In the genomic region with DNA sequence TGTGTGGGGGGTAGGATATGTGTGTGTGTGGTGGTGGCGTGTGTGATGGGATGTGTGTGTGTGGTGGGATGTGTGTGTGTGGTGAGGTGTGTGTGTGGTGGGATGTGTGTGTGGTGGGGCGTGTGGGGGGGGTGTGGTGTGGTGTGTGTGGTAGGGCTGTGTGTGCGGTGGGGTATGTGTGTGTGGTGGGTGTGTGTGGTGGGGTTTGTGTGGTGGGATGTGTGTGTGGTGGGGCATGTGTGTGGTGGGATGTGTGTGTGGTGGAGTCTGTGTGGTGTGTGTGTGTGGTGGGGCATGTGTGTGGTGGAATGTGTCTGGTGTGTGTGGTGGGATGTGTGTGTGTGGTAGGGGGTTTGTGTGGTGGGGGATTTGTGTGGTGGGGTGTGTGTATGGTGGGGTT, we compare ENCODE assay signal across 11 cellular contexts. TPM values are rescaled to one million over a fixed set of nuclear protein-coding genes. Genes with fewer than 3 reads are reported as not detected.
A peak's percentile ranks its signal among the peaks of the same experiment; 100 is the strongest.
DNase-seq lines count a peak whose midpoint lies in the region; ATAC-seq and TF ChIP-seq lines count a peak whose summit lies in the region.
"Had no signal": no experiment of that assay in that cellular context is flagged by ENCODE, and none has a peak within 500 bp of the region (broad histone marks: within the 10 kb centered on the region; RNA-seq: fewer than 3 reads in every experiment).

No MANE protein-coding gene starts in this region.

- H3K9ac ChIP-seq in NT2/D1 (ENCODE audit: insufficient read length, low read depth): peak overlapping the region; percentile 2
- H3K9ac ChIP-seq: SK-N-SH had no signal

- H3K4me3 Mint-ChIP-seq in CD8-positive, alpha-beta T cell: no peak overlapping the region

- no peak overlapping the region for H3K4me3 ChIP-seq in CD8-positive, alpha-beta T cell (ENCODE audit: low read depth, low read length)
- no peak overlapping the region for H3K4me3 ChIP-seq in NT2/D1 (ENCODE audit: insufficient read length, low read depth)
- no peak overlapping the region for H3K4me3 ChIP-seq in esophagus squamous epithelium
- no peak overlapping the region for H3K4me3 ChIP-seq in sigmoid colon
- H3K4me3 ChIP-seq in dorsolateral prefrontal cortex: no peak overlapping the region
- H3K4me3 ChIP-seq: HAP-1 had no signal

- no peak for TF ChIP-seq CTCF in CD8-positive, alpha-beta T cell (IDR thresholded peaks at IDR 0.05)
- TF ChIP-seq CTCF in esophagus squamous epithelium (IDR thresholded peaks at IDR 0.05) (no peak), sigmoid colon (IDR thresholded peaks at IDR 0.05) (no peak), dorsolateral prefrontal cortex (IDR thresholded peaks at IDR 0.05 in 54 of 56, conservative IDR thresholded peaks at IDR 0.05 in 2 of 56; ENCODE audit: low read depth in 1 of 56, partially characterized antibody in 56 of 56) (no peak)

- H3K4me1 ChIP-seq in CD8-positive, alpha-beta T cell (ENCODE audit: insufficient read depth, low read length): peaks cover 25% of the 10 kb centered on the region
- H3K4me1 ChIP-seq in NT2/D1 (ENCODE audit: insufficient read depth, insufficient read length) (peaks cover 26% of the 10 kb centered on the region), esophagus squamous epithelium (peaks cover 46 to 95% (median 62%) of the 10 kb centered on the region in 3 donors), sigmoid colon (peaks cover 0 to 93% (median 70%) of the 10 kb centered on the region in 4 donors)

- intact Hi-C loops in CD8-positive, alpha-beta T cell (cut with DNase I, micrococcal nuclease): no loop called here
- intact Hi-C loops in esophagus squamous epithelium (cut with DNase I) (no loop called here), sigmoid colon (cut with DNase I) (loop anchor here (5.0 kb wide), 1 partner anchor 66 kb away; no protein-coding TSS in a partner anchor), dorsolateral prefrontal cortex (cut with DNase I) (no loop called here)

- H3K27me3 Mint-ChIP-seq in CD8-positive, alpha-beta T cell (ENCODE audit: low read depth): no peaks in the 10 kb centered on the region

- CTCF ChIA-PET in CD8-positive, alpha-beta T cell (lab: Charles Lee): no interaction called here

- ATAC-seq in CD8-positive, alpha-beta T cell: peak; percentile 19
- no peak for ATAC-seq in HG02798 (IDR thresholded peaks at IDR 0.05; ENCODE audit: poor library complexity, unreplicated experiment)

- no peak for DNase-seq in CD8-positive, alpha-beta T cell
- DNase-seq in NT2/D1 (ENCODE audit: low read depth, low spot score) (no peak), esophagus squamous epithelium (lab: John Stamatoyannopoulos, UW) (no peak), sigmoid colon (no peak), HT-29 (ENCODE audit: low spot score) (no peak), dorsolateral prefrontal cortex (no peak)
- DNase-seq: SK-N-SH; stimulated activated CD8-positive, alpha-beta memory T cell treated with anti-CD3 and anti-CD28 coated beads, Interleukin-4, amount 100 ng/mL, for 48 hours had no signal

- peaks cover 15% of the 10 kb centered on the region for H3K36me3 Mint-ChIP-seq in CD8-positive, alpha-beta T cell

- H3K27ac ChIP-seq in CD8-positive, alpha-beta T cell (ENCODE audit: low read depth, low read length): no peak overlapping the region
- H3K27ac ChIP-seq in esophagus squamous epithelium: peak overlapping the region in 3 of 4 donors; percentile 4 to 92 (median 84)
- H3K27ac ChIP-seq in sigmoid colon: peak overlapping the region; percentile 79 to 92 (median 84)
- peak overlapping the region in 4 of 59 donors; percentile 32 to 86 (median 68) for H3K27ac ChIP-seq in dorsolateral prefrontal cortex

- WGBS in esophagus squamous epithelium, 2 donors: 72 to 75% methylated on average over 2 of the region's 3 CpGs
- WGBS in sigmoid colon, 2 donors: 91 to 92% methylated on average over 3 of the region's 3 CpGs

- H3K9me3 ChIP-seq in CD8-positive, alpha-beta T cell (ENCODE audit: low read length): no peaks in the 10 kb centered on the region
- no peaks in the 10 kb centered on the region for H3K9me3 ChIP-seq in NT2/D1 (ENCODE audit: insufficient read depth, low read length)
- no peaks in the 10 kb centered on the region for H3K9me3 ChIP-seq in esophagus squamous epithelium
- no peaks in the 10 kb centered on the region for H3K9me3 ChIP-seq in sigmoid colon
- H3K9me3 ChIP-seq: HAP-1, SK-N-SH had no signal

- H3K27me3 ChIP-seq in CD8-positive, alpha-beta T cell (ENCODE audit: insufficient read depth, low read length): no peaks in the 10 kb centered on the region
- H3K27me3 ChIP-seq in NT2/D1 (ENCODE audit: insufficient read depth, insufficient read length): no peaks in the 10 kb centered on the region
- H3K27me3 ChIP-seq in esophagus squamous epithelium: no peaks in the 10 kb centered on the region
- no peaks in the 10 kb centered on the region for H3K27me3 ChIP-seq in sigmoid colon
- H3K27me3 ChIP-seq in dorsolateral prefrontal cortex: no peaks in the 10 kb centered on the region

- TF ChIP-seq POLR2A in esophagus squamous epithelium (IDR thresholded peaks at IDR 0.05) (no peak), sigmoid colon (IDR thresholded peaks at IDR 0.05) (no peak)

- H3K4me1 Mint-ChIP-seq in CD8-positive, alpha-beta T cell (ENCODE audit: low read depth): peaks cover 46% of the 10 kb centered on the region

- H3K9me3 Mint-ChIP-seq in CD8-positive, alpha-beta T cell: no peaks in the 10 kb centered on the region
- H3K9me3 Mint-ChIP-seq: activated T-helper 2 cell treated with anti-CD3 and anti-CD28 coated beads, Interferon-gamma antibody, Interleukin-2, Interleukin-4, amounts not matched to agents 10 μg/mL and 5 μg/mL and 100 μg/mL, durations not matched to agents 14 hours and 24 hours and 36 hours had no signal

- peak overlapping the region; percentile 58 for H3K27ac Mint-ChIP-seq in CD8-positive, alpha-beta T cell

- POLR2A ChIA-PET in CD8-positive, alpha-beta T cell (lab: Charles Lee): no interaction called here

- H3K36me3 ChIP-seq in CD8-positive, alpha-beta T cell (ENCODE audit: insufficient read depth, low read length): no peaks in the 10 kb centered on the region
- no peaks in the 10 kb centered on the region for H3K36me3 ChIP-seq in NT2/D1 (ENCODE audit: insufficient read depth, insufficient read length, low read length)
- H3K36me3 ChIP-seq in esophagus squamous epithelium: no peaks in the 10 kb centered on the region
- no peaks in the 10 kb centered on the region for H3K36me3 ChIP-seq in sigmoid colon
- H3K36me3 ChIP-seq: HAP-1 had no signal

- TF ChIP-seq EP300 in sigmoid colon (IDR thresholded peaks at IDR 0.05): no peak

RNA-seq across cellular contexts. Expression of gene NPAS1, which starts 41.2 kb away (rescaled TPM):
- 1 to 10 TPM; 1.1 to 1.6 TPM for total RNA-seq in CD8-positive, alpha-beta T cell
- total RNA-seq in esophagus squamous epithelium (1 to 10 TPM in 2 of 4 donors, under 1 TPM in 1, not detected in 1; 0.18 to 4.3 (median 1.1) TPM), sigmoid colon (1 to 10 TPM in 1 of 4 donors, under 1 TPM in 1, not detected in 2; 0.28 to 1.4 TPM), dorsolateral prefrontal cortex (10 to 100 TPM in 63 of 120 experiments, 1 to 10 TPM in 57; 3.1 to 17.8 (median 10.0) TPM)
- polyA plus RNA-seq in sigmoid colon: under 1 TPM in 2 of 3 donors, not detected in 1; 0.77 to 0.92 TPM
- 0.50 TPM in 1 of 2 replicates, not detected in the other for total RNA-seq in HT-29 (2014; rRNA removed; shearing (Covaris generic))
- total RNA-seq: activated T-helper 2 cell treated with anti-CD3 and anti-CD28 coated beads, Interferon-gamma antibody, Interleukin-2, Interleukin-4, amounts not matched to agents 10 μg/mL and 5 μg/mL and 100 μg/mL, durations not matched to agents 14 hours and 24 hours and 36 hours had no signal
